9 cellular contexts compared by ENCODE assay signal in genomic region chr1:223731076-223731770, GRCh38. TPM values are rescaled to one million over a fixed set of nuclear protein-coding genes. Genes with fewer than 3 reads are reported as not detected.
DNase-seq lines count a peak whose midpoint lies in the region; ATAC-seq, FAIRE-seq and TF ChIP-seq lines count a peak whose summit lies in the region.
"Had no signal": no experiment of that assay in that cellular context is flagged by ENCODE, and none has a peak within 500 bp of the region (broad histone marks: within the 10 kb centered on the region; RNA-seq: fewer than 3 reads in every experiment).

No MANE protein-coding gene starts in this region.

- H3K9me1 ChIP-seq in keratinocyte (ENCODE audit: control insufficient read depth, extremely low read depth, insufficient read depth, low read length): peaks cover 10% of the 10 kb centered on the region

- TF ChIP-seq CTCF in astrocyte (IDR thresholded peaks at IDR 0.05; ENCODE audit: insufficient read depth, low read depth, low read length) (no peak), keratinocyte (optimal IDR thresholded peaks at IDR 0.05 in 1 of 3, IDR thresholded peaks at IDR 0.05 in 1 of 3, conservative IDR thresholded peaks at IDR 0.05 in 1 of 3; ENCODE audit: extremely low read depth in 1 of 3, insufficient read depth in 2 of 3, low read length in 3 of 3) (no peak), MM.1S (IDR thresholded peaks at IDR 0.05; ENCODE audit: low read length) (no peak)

- dilution Hi-C loops in keratinocyte (cut with MboI; ENCODE audit: extremely low pct_ligation_motif_present, low sequenced_read_pairs): no loop called here

- H3K4me1 ChIP-seq in astrocyte (ENCODE audit: insufficient read depth, low read length) (peaks cover 57% of the 10 kb centered on the region), keratinocyte (ENCODE audit: control insufficient read depth, extremely low read depth, insufficient read depth, low read length) (peaks cover 54% of the 10 kb centered on the region), MM.1S (ENCODE audit: low read length) (peaks cover 37% of the 10 kb centered on the region)

- DNase-seq in NCI-H1092 treated with DMSO at 0.1 percent for 48 hours (lab: John Stamatoyannopoulos, UW) (peak; percentile 14), NCI-H1092 (lab: John Stamatoyannopoulos, UW) (no peak), astrocyte (ENCODE audit: low read depth) (peak; percentile 71), keratinocyte (ENCODE audit: low read depth, low spot score) (no peak), stromal cell of bone marrow (ENCODE audit: low read depth) (peak; percentile 70), MM.1S (no peak), NCI-H345 (lab: John Stamatoyannopoulos, UW) (no peak)

- no peaks in the 10 kb centered on the region for H3K27me3 Mint-ChIP-seq in astrocyte (ENCODE audit: low read depth, unreplicated experiment)
- H3K27me3 Mint-ChIP-seq: activated naive CD8-positive, alpha-beta T cell had no signal

- peaks cover 32% of the 10 kb centered on the region for H3K36me3 Mint-ChIP-seq in astrocyte (ENCODE audit: low read depth, unreplicated experiment)

- peak overlapping the region; percentile 81 for H3K27ac ChIP-seq in astrocyte (ENCODE audit: low read depth, low read length)
- peak overlapping the region; percentile 47 for H3K27ac ChIP-seq in keratinocyte (ENCODE audit: control insufficient read depth, insufficient read depth, low read length)
- no peak overlapping the region for H3K27ac ChIP-seq in MM.1S (ENCODE audit: low read length)

- H3K79me2 ChIP-seq in astrocyte (ENCODE audit: insufficient read depth, low read length) (peaks cover 97% of the 10 kb centered on the region), keratinocyte (ENCODE audit: control insufficient read depth, insufficient read depth, low read length) (peaks cover 100% of the 10 kb centered on the region), MM.1S (ENCODE audit: low read length) (peaks cover 30% of the 10 kb centered on the region)

- H3K27me3 ChIP-seq in astrocyte (ENCODE audit: insufficient read depth, low read length) (no peaks in the 10 kb centered on the region), keratinocyte (ENCODE audit: control insufficient read depth, extremely low read depth, insufficient read depth, low read length) (no peaks in the 10 kb centered on the region), MM.1S (replicated peaks; ENCODE audit: insufficient read depth, low read length) (no peaks in the 10 kb centered on the region)

- H3K9me3 ChIP-seq in astrocyte (ENCODE audit: insufficient read depth, low read depth, low read length) (no peaks in the 10 kb centered on the region), keratinocyte (ENCODE audit: control insufficient read depth, low read depth, low read length) (no peaks in the 10 kb centered on the region), MM.1S (replicated peaks; ENCODE audit: insufficient read depth, low read length) (no peaks in the 10 kb centered on the region)

- H3K4me3 ChIP-seq in astrocyte (ENCODE audit: insufficient read depth, low read depth, low read length) (peak overlapping the region; percentile 8), keratinocyte (ENCODE audit: control insufficient read depth in 2 of 3, extremely low read depth in 1 of 3, insufficient read depth in 2 of 3, low read depth in 1 of 3, low read length in 3 of 3) (no peak overlapping the region), MM.1S (ENCODE audit: low read length) (no peak overlapping the region)

- H3K9me3 Mint-ChIP-seq in astrocyte (ENCODE audit: unreplicated experiment): no peaks in the 10 kb centered on the region

- peak overlapping the region; percentile 36 for H3K4me3 Mint-ChIP-seq in astrocyte (ENCODE audit: unreplicated experiment)
- H3K4me3 Mint-ChIP-seq: activated naive CD8-positive, alpha-beta T cell had no signal

- no peak for ATAC-seq in HG03097 (IDR thresholded peaks at IDR 0.05; ENCODE audit: low FRiP score, unreplicated experiment)

- H4K20me1 ChIP-seq in astrocyte (ENCODE audit: insufficient read depth, low read length): peaks cover 79% of the 10 kb centered on the region
- peaks cover 43% of the 10 kb centered on the region for H4K20me1 ChIP-seq in keratinocyte (ENCODE audit: control insufficient read depth, extremely low read depth, insufficient read depth, low read length)
- no peaks in the 10 kb centered on the region for H4K20me1 ChIP-seq in MM.1S (ENCODE audit: insufficient read depth, low read length)

- H3K9me2 ChIP-seq in MM.1S (replicated peaks; ENCODE audit: insufficient read depth, low read length): no peaks in the 10 kb centered on the region

- peak overlapping the region; percentile 76 for H3K9ac ChIP-seq in astrocyte (ENCODE audit: low read length)
- peak overlapping the region; percentile 37 for H3K9ac ChIP-seq in keratinocyte (ENCODE audit: control insufficient read depth, extremely low read depth, insufficient read depth, low read length)
- H3K9ac ChIP-seq in MM.1S (ENCODE audit: low read length): no peak overlapping the region

- H3K4me2 ChIP-seq in astrocyte (ENCODE audit: low read length) (peak overlapping the region; percentile 81), keratinocyte (ENCODE audit: control insufficient read depth, extremely low read depth, insufficient read depth, low read depth, low read length) (peak overlapping the region; percentile 25), MM.1S (ENCODE audit: low read depth, low read length) (no peak overlapping the region)

- H3K27ac Mint-ChIP-seq in astrocyte (ENCODE audit: unreplicated experiment): peak overlapping the region; percentile 94

- FAIRE-seq in astrocyte (lab: Jason Lieb, UNC) (peak; percentile 29), keratinocyte (lab: Jason Lieb, UNC) (no peak)

- H3K36me3 ChIP-seq in astrocyte (ENCODE audit: insufficient read depth, low read length) (peaks cover 28% of the 10 kb centered on the region), keratinocyte (ENCODE audit: control insufficient read depth in 2 of 2, extremely low read depth in 1 of 2, insufficient read depth in 2 of 2, low read length in 2 of 2) (peaks cover 48 to 67% of the 10 kb centered on the region in 2 experiments), MM.1S (replicated peaks; ENCODE audit: insufficient read depth, low read length) (no peaks in the 10 kb centered on the region)

- peaks cover 3% of the 10 kb centered on the region for H3F3A ChIP-seq in MM.1S (ENCODE audit: insufficient read depth, low read length)

- no peak overlapping the region for H2AFZ ChIP-seq in astrocyte (ENCODE audit: low read depth, low read length)
- no peak overlapping the region for H2AFZ ChIP-seq in keratinocyte (ENCODE audit: control insufficient read depth, low read length)
- no peak overlapping the region for H2AFZ ChIP-seq in MM.1S (ENCODE audit: low read length)

- H3K4me1 Mint-ChIP-seq in astrocyte (ENCODE audit: low read depth, unreplicated experiment): peaks cover 68% of the 10 kb centered on the region

RNA-seq across cellular contexts. Expression of gene CAPN2, which starts 18.9 kb away (rescaled TPM):
- total RNA-seq in astrocyte: 340 and 391 TPM in 2 replicates
- 278 to 366 TPM (median 350 TPM) in 3 replicates for polyA plus RNA-seq in keratinocyte
- polyA plus RNA-seq in keratinocyte (2011; ENCODE audit: low read depth): 134 TPM
- polyA plus RNA-seq in keratinocyte (2011; cell fraction: cytosol; rRNA removed): 291 and 382 TPM in 2 replicates
- polyA plus RNA-seq in keratinocyte (2011; cell fraction: nucleus; rRNA removed): 489 and 510 TPM in 2 replicates
- polyA plus RNA-seq in keratinocyte (2012; ENCODE audit: low replicate concordance): 174 and 413 TPM in 2 replicates
- 279 to 391 TPM (median 316 TPM) in 3 replicates for polyA minus RNA-seq in keratinocyte
- polyA minus RNA-seq in keratinocyte (2011; cell fraction: cytosol; rRNA and poly(A)+ RNA removed): 330 TPM
- polyA minus RNA-seq in keratinocyte (2011; cell fraction: nucleus; rRNA and poly(A)+ RNA removed): 168 and 240 TPM in 2 replicates

Comparison
In these comparisons a context has a peak if more than half of its experiments do, and no peak if none do; other contexts are left out.
1. DNase-seq: peak in NCI-H1092 treated with DMSO at 0.1 percent for 48 hours (single experiment), astrocyte (single experiment) and stromal cell of bone marrow (single experiment); none in NCI-H1092 (single experiment), keratinocyte (single experiment), MM.1S (single experiment) and NCI-H345 (single experiment).